In genomic region chr3:18426597-18426996, GRCh38 we compare ENCODE assay signal across 8 cellular contexts. TPM values are rescaled to one million over a fixed set of nuclear protein-coding genes. Genes with fewer than 3 reads are reported as not detected.
A peak's percentile ranks its signal among the peaks of the same experiment; 100 is the strongest.
DNase-seq lines count a peak whose midpoint lies in the region; ATAC-seq and TF ChIP-seq lines count a peak whose summit lies in the region.

No MANE protein-coding gene starts in this region.

- H3K27me3 ChIP-seq in CD4-positive, alpha-beta T cell (ENCODE audit: control insufficient read depth, insufficient read depth, low read length): no peaks in the 10 kb centered on the region
- H3K27me3 ChIP-seq in GM23338 (ENCODE audit: insufficient read depth): peaks cover 16% of the 10 kb centered on the region

- no peak overlapping the region for H2AFZ ChIP-seq in GM23338

- no peaks in the 10 kb centered on the region for H3K9me3 Mint-ChIP-seq in CD4-positive, alpha-beta T cell
- H3K9me3 Mint-ChIP-seq in GM23338 (no peaks in the 10 kb centered on the region), natural killer cell (no peaks in the 10 kb centered on the region)
- H3K9me3 Mint-ChIP-seq in activated naive CD8-positive, alpha-beta T cell treated with anti-CD3 and anti-CD28 coated beads for 36 hours: no peaks in the 10 kb centered on the region

- H3K9me3 ChIP-seq in CD4-positive, alpha-beta T cell (ENCODE audit: control insufficient read depth, low read length): no peaks in the 10 kb centered on the region

- H3K36me3 ChIP-seq in GM23338 (ENCODE audit: insufficient read depth): no peaks in the 10 kb centered on the region

- intact Hi-C loops in CD4-positive, alpha-beta T cell (cut with DNase I, micrococcal nuclease): loop anchor here (1.0 to 5.0 kb wide), 2 partner anchors 8 to 331 kb away; no protein-coding TSS in a partner anchor
- intact Hi-C loops in natural killer cell (cut with micrococcal nuclease): loop anchor here (1.0 to 5.0 kb wide), 2 partner anchors 17 to 316 kb away; no protein-coding TSS in a partner anchor

- peak overlapping the region; percentile 81 for H3K4me3 ChIP-seq in GM23338

- H3K4me3 Mint-ChIP-seq in CD4-positive, alpha-beta T cell: peak overlapping the region; percentile 98
- peak overlapping the region; percentile 96 for H3K4me3 Mint-ChIP-seq in GM23338
- H3K4me3 Mint-ChIP-seq in activated naive CD8-positive, alpha-beta T cell treated with anti-CD3 and anti-CD28 coated beads for 36 hours: peak overlapping the region; percentile 53
- peak overlapping the region; percentile 99 for H3K4me3 Mint-ChIP-seq in natural killer cell

- no peaks in the 10 kb centered on the region for H3K9me2 ChIP-seq in GM23338 (ENCODE audit: insufficient read depth)

- H3K27me3 Mint-ChIP-seq in CD4-positive, alpha-beta T cell: no peaks in the 10 kb centered on the region
- peaks cover 4% of the 10 kb centered on the region for H3K27me3 Mint-ChIP-seq in GM23338 (ENCODE audit: insufficient read depth, low read depth, poor library complexity)
- H3K27me3 Mint-ChIP-seq in activated naive CD8-positive, alpha-beta T cell treated with anti-CD3 and anti-CD28 coated beads for 36 hours: no peaks in the 10 kb centered on the region
- H3K27me3 Mint-ChIP-seq in natural killer cell (ENCODE audit: low read depth in 2 of 2): no peaks in the 10 kb centered on the region

- no peaks in the 10 kb centered on the region for H4K20me1 ChIP-seq in GM23338 (replicated peaks; ENCODE audit: insufficient read depth)

- peak overlapping the region; percentile 97 for H3K4me2 ChIP-seq in GM23338

- no peaks in the 10 kb centered on the region for H3F3A ChIP-seq in GM23338 (replicated peaks; ENCODE audit: low read depth)

- ATAC-seq in CD4-positive, alpha-beta T cell (ENCODE audit: poor library complexity): no peak
- ATAC-seq in GM23338 (no peak), natural killer cell (no peak), GM19455 (IDR thresholded peaks at IDR 0.05; ENCODE audit: unreplicated experiment) (no peak), GM19452 (IDR thresholded peaks at IDR 0.05; ENCODE audit: unreplicated experiment) (no peak)

- POLR2A ChIA-PET in CD4-positive, alpha-beta T cell (lab: Charles Lee): interaction anchor here (0.9 to 1.4 kb wide), 8 partner anchors 9 to 331 kb away, joined by 3 to 6 read pairs (median 3); no protein-coding TSS in a partner anchor

- peaks cover 81% of the 10 kb centered on the region for H3K4me1 Mint-ChIP-seq in CD4-positive, alpha-beta T cell (ENCODE audit: low read depth)
- peaks cover 39% of the 10 kb centered on the region for H3K4me1 Mint-ChIP-seq in GM23338
- peaks cover 67% of the 10 kb centered on the region for H3K4me1 Mint-ChIP-seq in activated naive CD8-positive, alpha-beta T cell treated with anti-CD3 and anti-CD28 coated beads for 36 hours
- peaks cover 65 to 80% of the 10 kb centered on the region in 2 donors for H3K4me1 Mint-ChIP-seq in natural killer cell

- no peak for TF ChIP-seq CTCF in CD4-positive, alpha-beta T cell (IDR thresholded peaks at IDR 0.05)
- TF ChIP-seq CTCF in GM23338 (conservative IDR thresholded peaks at IDR 0.05; ENCODE audit: low read depth in 2 of 2): no peak
- TF ChIP-seq CTCF in natural killer cell (IDR thresholded peaks at IDR 0.05): no peak

- H3K36me3 Mint-ChIP-seq in CD4-positive, alpha-beta T cell (ENCODE audit: low read depth): peaks cover 53% of the 10 kb centered on the region
- H3K36me3 Mint-ChIP-seq in GM23338 (ENCODE audit: low read depth) (no peaks in the 10 kb centered on the region), natural killer cell (no peaks in the 10 kb centered on the region)
- H3K36me3 Mint-ChIP-seq in activated naive CD8-positive, alpha-beta T cell treated with anti-CD3 and anti-CD28 coated beads for 36 hours: peaks cover 34% of the 10 kb centered on the region

- DNase-seq in CD4-positive, alpha-beta T cell: no peak
- no peak for DNase-seq in GM23338 (ENCODE audit: low spot score)
- no peak for DNase-seq in activated naive CD8-positive, alpha-beta T cell treated with anti-CD3 and anti-CD28 coated beads for 36 hours
- no peak for DNase-seq in natural killer cell
- DNase-seq in SIG-M5 (lab: John Stamatoyannopoulos, UW): no peak
- no peak for DNase-seq in NCI-H2171 (lab: John Stamatoyannopoulos, UW)

- H3K27ac ChIP-seq in CD4-positive, alpha-beta T cell (ENCODE audit: low read depth, low read length): peak overlapping the region; percentile 94
- H3K27ac ChIP-seq in GM23338 (ENCODE audit: low read depth): no peak overlapping the region

- peak overlapping the region; percentile 96 for H3K27ac Mint-ChIP-seq in CD4-positive, alpha-beta T cell
- H3K27ac Mint-ChIP-seq in GM23338: no peak overlapping the region
- H3K27ac Mint-ChIP-seq in activated naive CD8-positive, alpha-beta T cell treated with anti-CD3 and anti-CD28 coated beads for 36 hours: peak overlapping the region; percentile 93
- peak overlapping the region; percentile 94 to 99 for H3K27ac Mint-ChIP-seq in natural killer cell

- H3K4me1 ChIP-seq in GM23338 (ENCODE audit: insufficient read depth): peaks cover 39% of the 10 kb centered on the region

- peaks cover 24% of the 10 kb centered on the region for H3K79me2 ChIP-seq in GM23338 (replicated peaks; ENCODE audit: insufficient read depth)

- CTCF ChIA-PET in CD4-positive, alpha-beta T cell (lab: Charles Lee): interaction anchor here (0.6 kb wide), 1 partner anchor 15 kb away, joined by 3 read pairs; no protein-coding TSS in a partner anchor

TF ChIP-seq in GM23338, 12 proteins besides CTCF, POLR2A, EP300 and RAD21:
- TF ChIP-seq EZH2 (IDR thresholded peaks at IDR 0.05; ENCODE audit: low read depth, unreplicated experiment): no peak
- TF ChIP-seq POLR2AphosphoS5 (IDR thresholded peaks at IDR 0.05; ENCODE audit: low read depth): no peak
- TF ChIP-seq, protein P1, sequence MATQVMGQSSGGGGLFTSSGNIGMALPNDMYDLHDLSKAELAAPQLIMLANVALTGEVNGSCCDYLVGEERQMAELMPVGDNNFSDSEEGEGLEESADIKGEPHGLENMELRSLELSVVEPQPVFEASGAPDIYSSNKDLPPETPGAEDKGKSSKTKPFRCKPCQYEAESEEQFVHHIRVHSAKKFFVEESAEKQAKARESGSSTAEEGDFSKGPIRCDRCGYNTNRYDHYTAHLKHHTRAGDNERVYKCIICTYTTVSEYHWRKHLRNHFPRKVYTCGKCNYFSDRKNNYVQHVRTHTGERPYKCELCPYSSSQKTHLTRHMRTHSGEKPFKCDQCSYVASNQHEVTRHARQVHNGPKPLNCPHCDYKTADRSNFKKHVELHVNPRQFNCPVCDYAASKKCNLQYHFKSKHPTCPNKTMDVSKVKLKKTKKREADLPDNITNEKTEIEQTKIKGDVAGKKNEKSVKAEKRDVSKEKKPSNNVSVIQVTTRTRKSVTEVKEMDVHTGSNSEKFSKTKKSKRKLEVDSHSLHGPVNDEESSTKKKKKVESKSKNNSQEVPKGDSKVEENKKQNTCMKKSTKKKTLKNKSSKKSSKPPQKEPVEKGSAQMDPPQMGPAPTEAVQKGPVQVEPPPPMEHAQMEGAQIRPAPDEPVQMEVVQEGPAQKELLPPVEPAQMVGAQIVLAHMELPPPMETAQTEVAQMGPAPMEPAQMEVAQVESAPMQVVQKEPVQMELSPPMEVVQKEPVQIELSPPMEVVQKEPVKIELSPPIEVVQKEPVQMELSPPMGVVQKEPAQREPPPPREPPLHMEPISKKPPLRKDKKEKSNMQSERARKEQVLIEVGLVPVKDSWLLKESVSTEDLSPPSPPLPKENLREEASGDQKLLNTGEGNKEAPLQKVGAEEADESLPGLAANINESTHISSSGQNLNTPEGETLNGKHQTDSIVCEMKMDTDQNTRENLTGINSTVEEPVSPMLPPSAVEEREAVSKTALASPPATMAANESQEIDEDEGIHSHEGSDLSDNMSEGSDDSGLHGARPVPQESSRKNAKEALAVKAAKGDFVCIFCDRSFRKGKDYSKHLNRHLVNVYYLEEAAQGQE (IDR thresholded peaks at IDR 0.05; ENCODE audit: unreplicated experiment): no peak
- no peak for TF ChIP-seq JUNB (IDR thresholded peaks at IDR 0.05; ENCODE audit: unreplicated experiment)
- no peak for TF ChIP-seq EZH2phosphoT487 (IDR thresholded peaks at IDR 0.05; ENCODE audit: unreplicated experiment)

RNA-seq across cellular contexts. Expression of gene SATB1, which starts 1.5 kb away (rescaled TPM):
- total RNA-seq in CD4-positive, alpha-beta T cell: 100 to 1,000 TPM; 390 to 393 TPM
- 26.8 and 28.9 TPM in 2 replicates for total RNA-seq in GM23338 (2014; rRNA removed; shearing (Covaris generic))
- 17.0 and 17.4 TPM in 2 replicates for polyA plus RNA-seq in GM23338 (2016; fragmentation: Nextera tagmentation; extraction: Ambion mirVana)
- 10 to 100 TPM; 92.0 to 94.8 TPM for total RNA-seq in activated naive CD8-positive, alpha-beta T cell treated with anti-CD3 and anti-CD28 coated beads for 36 hours
- total RNA-seq in natural killer cell: 100 to 1,000 TPM; 137 to 162 (median 151) TPM
